Comparison of ENCODE assay signal across 9 cellular contexts in the genomic region with DNA sequence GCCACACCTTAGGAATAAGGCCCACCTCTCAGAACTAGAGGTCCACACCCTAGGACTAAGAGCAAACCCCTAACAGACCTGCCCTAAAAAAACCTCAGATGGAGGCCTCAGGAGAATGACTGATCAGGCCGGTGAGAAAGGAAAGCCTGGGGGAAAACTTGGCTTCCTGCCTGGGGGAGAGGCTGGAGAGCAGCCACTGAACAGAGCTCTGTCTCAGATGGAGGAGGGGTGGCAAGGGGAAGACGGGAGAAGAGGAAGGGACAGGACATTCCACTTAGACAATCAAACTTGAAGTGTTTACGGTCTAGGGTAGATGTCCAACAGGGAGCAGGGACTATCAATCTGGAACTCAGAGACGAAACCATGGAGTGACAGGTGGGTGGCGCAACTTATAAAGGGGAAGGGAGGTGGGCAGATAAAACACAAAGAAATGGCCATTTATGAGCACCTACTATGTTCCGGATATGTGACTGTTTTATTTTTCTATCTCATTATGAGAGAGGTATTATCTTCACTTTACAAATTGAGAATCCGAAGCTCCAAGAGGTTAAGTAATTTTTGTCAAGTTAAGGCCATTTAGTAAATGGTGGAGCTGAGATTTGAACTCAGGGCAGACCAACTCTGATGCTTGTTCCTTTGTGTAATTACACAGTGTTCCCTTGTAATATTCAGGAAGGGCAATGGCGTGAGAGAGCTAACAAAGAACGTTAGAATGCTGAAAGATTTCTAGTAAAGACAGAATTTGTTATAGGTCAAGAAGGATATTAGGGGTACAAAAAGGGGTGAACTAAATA.
DNase-seq lines count a peak whose midpoint lies in the region; ATAC-seq, FAIRE-seq and TF ChIP-seq lines count a peak whose summit lies in the region.
"Had no signal": no experiment of that assay in that cellular context is flagged by ENCODE, and none has a peak within 500 bp of the region (broad histone marks: within the 10 kb centered on the region; RNA-seq: fewer than 3 reads in every experiment).

No MANE protein-coding gene starts in this region.

- H3K9me3 ChIP-seq in body of pancreas (no peaks in the 10 kb centered on the region), keratinocyte (ENCODE audit: control insufficient read depth, low read depth, low read length) (no peaks in the 10 kb centered on the region), smooth muscle cell (replicated peaks; ENCODE audit: low read depth) (no peaks in the 10 kb centered on the region)

- H3K4me2 ChIP-seq in keratinocyte (ENCODE audit: control insufficient read depth, extremely low read depth, insufficient read depth, low read depth, low read length): peak overlapping the region; percentile 69
- H3K4me2 ChIP-seq in smooth muscle cell: peak overlapping the region; percentile 39

- intact Hi-C loops in body of pancreas (cut with DNase I): no loop called here

- TF ChIP-seq POLR2A in body of pancreas (IDR thresholded peaks at IDR 0.05): no peak

- H3K36me3 ChIP-seq in body of pancreas (replicated peaks in 1 of 2; ENCODE audit: insufficient read depth in 1 of 2, low read depth in 2 of 2): no peaks in the 10 kb centered on the region
- H3K36me3 ChIP-seq in keratinocyte (ENCODE audit: control insufficient read depth in 2 of 2, extremely low read depth in 1 of 2, insufficient read depth in 2 of 2, low read length in 2 of 2): no peaks in the 10 kb centered on the region
- H3K36me3 ChIP-seq in smooth muscle cell (ENCODE audit: low read depth): no peaks in the 10 kb centered on the region

- H3K27ac Mint-ChIP-seq in naive thymus-derived CD8-positive, alpha-beta T cell: no peak overlapping the region
- no peak overlapping the region for H3K27ac Mint-ChIP-seq in stimulated activated naive B cell treated with anti-CD40 and anti-IgM and Interleukin-4, amounts not matched to agents 10 μg/mL and 1 μg/mL and 100 μg/mL, for 72 hours

- H3K4me1 ChIP-seq in body of pancreas (peaks cover 57% of the 10 kb centered on the region), keratinocyte (ENCODE audit: control insufficient read depth, extremely low read depth, insufficient read depth, low read length) (peaks cover 54% of the 10 kb centered on the region), smooth muscle cell (ENCODE audit: low read depth) (peaks cover 18% of the 10 kb centered on the region)

- H3K9me1 ChIP-seq in keratinocyte (ENCODE audit: control insufficient read depth, extremely low read depth, insufficient read depth, low read length): peaks cover 3% of the 10 kb centered on the region

- H4K20me1 ChIP-seq in keratinocyte (ENCODE audit: control insufficient read depth, extremely low read depth, insufficient read depth, low read length) (no peaks in the 10 kb centered on the region), smooth muscle cell (ENCODE audit: low read depth) (peaks cover 67% of the 10 kb centered on the region)

- ATAC-seq in body of pancreas (no peak), HG02759 (IDR thresholded peaks at IDR 0.05; ENCODE audit: unreplicated experiment) (no peak)
- no peak for ATAC-seq in naive thymus-derived CD8-positive, alpha-beta T cell
- no peak for ATAC-seq in stimulated activated naive B cell treated with anti-CD40 and anti-IgM and Interleukin-4, amounts not matched to agents 10 μg/mL and 1 μg/mL and 100 μg/mL, for 72 hours (replicated peaks)

- dilution Hi-C loops in keratinocyte (cut with MboI; ENCODE audit: extremely low pct_ligation_motif_present, low sequenced_read_pairs): no loop called here

- H3K9ac ChIP-seq in keratinocyte (ENCODE audit: control insufficient read depth, extremely low read depth, insufficient read depth, low read length) (peak overlapping the region; percentile 20), smooth muscle cell (ENCODE audit: low read depth) (no peak overlapping the region)

- peak overlapping the region; percentile 66 to 95 (median 87) for H3K27ac ChIP-seq in body of pancreas
- H3K27ac ChIP-seq in keratinocyte (ENCODE audit: control insufficient read depth, insufficient read depth, low read length): peak overlapping the region; percentile 47
- H3K27ac ChIP-seq in smooth muscle cell (ENCODE audit: low read depth): no peak overlapping the region

- no peak for TF ChIP-seq CTCF in body of pancreas (IDR thresholded peaks at IDR 0.05)
- TF ChIP-seq CTCF in keratinocyte (optimal IDR thresholded peaks at IDR 0.05 in 1 of 3, IDR thresholded peaks at IDR 0.05 in 1 of 3, conservative IDR thresholded peaks at IDR 0.05 in 1 of 3; ENCODE audit: extremely low read depth in 1 of 3, insufficient read depth in 2 of 3, low read length in 3 of 3): no peak
- TF ChIP-seq CTCF in smooth muscle cell (IDR thresholded peaks at IDR 0.05; ENCODE audit: borderline replicate concordance, insufficient read depth, poor library complexity, severe bottlenecking): no peak

- DNase-seq in HK-2 (ENCODE audit: unreplicated experiment): peak; percentile 62
- DNase-seq in body of pancreas: peak; percentile 56 to 73 (median 67)
- DNase-seq in keratinocyte (ENCODE audit: low read depth, low spot score): no peak
- no peak for DNase-seq in smooth muscle cell (lab: John Stamatoyannopoulos, UW; ENCODE audit: unreplicated experiment)
- no peak for DNase-seq in naive thymus-derived CD8-positive, alpha-beta T cell
- no peak for DNase-seq in stimulated activated naive B cell treated with anti-CD40 and anti-IgM and Interleukin-4, amounts not matched to agents 10 μg/mL and 1 μg/mL and 100 μg/mL, for 72 hours
- DNase-seq in D341Med (ENCODE audit: low spot score): no peak
- DNase-seq: activated gamma-delta T cell had no signal

- peaks cover 69% of the 10 kb centered on the region for H3K79me2 ChIP-seq in keratinocyte (ENCODE audit: control insufficient read depth, insufficient read depth, low read length)
- H3K79me2 ChIP-seq in smooth muscle cell (ENCODE audit: low read depth): peaks cover 72% of the 10 kb centered on the region

- no peak overlapping the region for H3K4me3 Mint-ChIP-seq in naive thymus-derived CD8-positive, alpha-beta T cell
- no peak overlapping the region for H3K4me3 Mint-ChIP-seq in stimulated activated naive B cell treated with anti-CD40 and anti-IgM and Interleukin-4, amounts not matched to agents 10 μg/mL and 1 μg/mL and 100 μg/mL, for 72 hours

- peaks cover 0 to 6% (median 0%) of the 10 kb centered on the region in 3 donors for H3K36me3 Mint-ChIP-seq in naive thymus-derived CD8-positive, alpha-beta T cell
- peaks cover 29 to 30% of the 10 kb centered on the region in 2 donors for H3K36me3 Mint-ChIP-seq in stimulated activated naive B cell treated with anti-CD40 and anti-IgM and Interleukin-4, amounts not matched to agents 10 μg/mL and 1 μg/mL and 100 μg/mL, for 72 hours

- H3K4me1 Mint-ChIP-seq in naive thymus-derived CD8-positive, alpha-beta T cell: peaks cover 12 to 18% (median 14%) of the 10 kb centered on the region in 4 donors
- peaks cover 18 to 58% of the 10 kb centered on the region in 2 donors for H3K4me1 Mint-ChIP-seq in stimulated activated naive B cell treated with anti-CD40 and anti-IgM and Interleukin-4, amounts not matched to agents 10 μg/mL and 1 μg/mL and 100 μg/mL, for 72 hours

- peak overlapping the region in 1 of 2 donors; percentile 3 for H3K4me3 ChIP-seq in body of pancreas
- H3K4me3 ChIP-seq in keratinocyte (ENCODE audit: control insufficient read depth in 2 of 3, extremely low read depth in 1 of 3, insufficient read depth in 2 of 3, low read depth in 1 of 3, low read length in 3 of 3): peak overlapping the region in 1 of 3 experiments; percentile 63
- H3K4me3 ChIP-seq in smooth muscle cell: peak overlapping the region; percentile 47

- H3K27me3 ChIP-seq in body of pancreas (no peaks in the 10 kb centered on the region), keratinocyte (ENCODE audit: control insufficient read depth, extremely low read depth, insufficient read depth, low read length) (no peaks in the 10 kb centered on the region), smooth muscle cell (ENCODE audit: low read depth) (no peaks in the 10 kb centered on the region)

- no peak overlapping the region for H2AFZ ChIP-seq in keratinocyte (ENCODE audit: control insufficient read depth, low read length)
- no peak overlapping the region for H2AFZ ChIP-seq in smooth muscle cell (ENCODE audit: low read depth)

- POLR2A ChIA-PET in naive thymus-derived CD8-positive, alpha-beta T cell (lab: Charles Lee): no interaction called here

- peaks cover 10% of the 10 kb centered on the region for H3F3A ChIP-seq in smooth muscle cell (ENCODE audit: low read depth)

- WGBS in body of pancreas, 2 donors: 14% methylated on average over 9 of the region's 9 CpGs
- 69% methylated on average over 9 of the region's 9 CpGs for WGBS in smooth muscle cell (ENCODE audit: low lambda C conversion rate)

- peak; percentile 34 for FAIRE-seq in keratinocyte (lab: Jason Lieb, UNC)

- H3K9me3 Mint-ChIP-seq in naive thymus-derived CD8-positive, alpha-beta T cell: no peaks in the 10 kb centered on the region
- H3K9me3 Mint-ChIP-seq in stimulated activated naive B cell treated with anti-CD40 and anti-IgM and Interleukin-4, amounts not matched to agents 10 μg/mL and 1 μg/mL and 100 μg/mL, for 72 hours: no peaks in the 10 kb centered on the region

- H3K27me3 Mint-ChIP-seq in naive thymus-derived CD8-positive, alpha-beta T cell: no peaks in the 10 kb centered on the region
- H3K27me3 Mint-ChIP-seq in stimulated activated naive B cell treated with anti-CD40 and anti-IgM and Interleukin-4, amounts not matched to agents 10 μg/mL and 1 μg/mL and 100 μg/mL, for 72 hours: no peaks in the 10 kb centered on the region

Comparison
In these comparisons a context has a peak if more than half of its experiments do, and no peak if none do; other contexts are left out.
1. DNase-seq: peak in HK-2 (single experiment) and body of pancreas (4 of 4); none in keratinocyte (single experiment), smooth muscle cell (single experiment), naive thymus-derived CD8-positive, alpha-beta T cell (0 of 10), stimulated activated naive B cell treated with anti-CD40 and anti-IgM and Interleukin-4, amounts not matched to agents 10 μg/mL and 1 μg/mL and 100 μg/mL, for 72 hours (single experiment) and D341Med (single experiment).